In genomic region chrX:28901637-28902036, GRCh38 we compare ENCODE assay signal across 17 cellular contexts.
"Had no signal": no experiment of that assay in that cellular context is flagged by ENCODE, and none has a peak within 500 bp of the region (broad histone marks: within the 10 kb centered on the region; RNA-seq: fewer than 3 reads in every experiment).

No MANE protein-coding gene starts in this region.

- H3K36me3 Mint-ChIP-seq: activated naive CD8-positive, alpha-beta T cell treated with anti-CD3 and anti-CD28 coated beads, Interleukin-2, amount 10 ng/mL, durations not matched to agents 7 days and 5 days had no signal

- H3K27me3 Mint-ChIP-seq: activated CD4-positive, alpha-beta T cell treated with anti-CD3 and anti-CD28 coated beads, Interleukin-2, amount 10 ng/mL, durations not matched to agents 24 days and 14 days; activated naive CD8-positive, alpha-beta T cell treated with anti-CD3 and anti-CD28 coated beads, Interleukin-2, amount 10 ng/mL, durations not matched to agents 7 days and 5 days had no signal

- H3K27me3 ChIP-seq: foreskin keratinocyte had no signal

- ATAC-seq: esophagus mucosa; foreskin keratinocyte; natural killer cell treated with Interleukin-12 subunit alpha and Interleukin-12 subunit beta and Interleukin-15 and Interleukin-18, amount 100 ng/mL, for 72 hours; stimulated activated naive CD8-positive, alpha-beta T cell treated with anti-CD3 and anti-CD28 coated beads, Interleukin-15, Interleukin-2, amounts not matched to agents 100 U/mL and 50 U/mL, for 24 hours had no signal

- H3K4me2 ChIP-seq: smooth muscle cell had no signal

- H3K4me3 ChIP-seq: smooth muscle cell had no signal

- DNase-seq: activated CD4-positive, alpha-beta T cell treated with anti-CD3 and anti-CD28 coated beads, Interleukin-2, amount 10 ng/mL, durations not matched to agents 24 days and 14 days; activated CD4-positive, CD25-positive, alpha-beta regulatory T cell; activated naive CD4-positive, alpha-beta T cell; activated naive CD8-positive, alpha-beta T cell treated with anti-CD3 and anti-CD28 coated beads, Interleukin-2, amount 10 ng/mL, durations not matched to agents 7 days and 5 days; aorta; foreskin keratinocyte; nucleus accumbens; posterior cingulate gyrus; stimulated activated CD4-positive, alpha-beta T cell treated with anti-CD3 and anti-CD28 coated beads, Interleukin-4, amount 100 ng/mL, for 4 hours; stimulated activated CD8-positive, alpha-beta memory T cell treated with anti-CD3 and anti-CD28 coated beads, Interleukin-4, amount 100 ng/mL, for 48 hours; stimulated activated naive CD8-positive, alpha-beta T cell treated with anti-CD3 and anti-CD28 coated beads, Interleukin-15, Interleukin-2, amounts not matched to agents 100 U/mL and 50 U/mL, for 24 hours; trophoblast cell had no signal

- H3K27ac Mint-ChIP-seq: activated CD4-positive, alpha-beta T cell treated with anti-CD3 and anti-CD28 coated beads, Interleukin-2, amount 10 ng/mL, durations not matched to agents 24 days and 14 days; activated naive CD8-positive, alpha-beta T cell treated with anti-CD3 and anti-CD28 coated beads, Interleukin-2, amount 10 ng/mL, durations not matched to agents 7 days and 5 days; natural killer cell treated with Interleukin-12 subunit alpha and Interleukin-12 subunit beta and Interleukin-15 and Interleukin-18, amount 100 ng/mL, for 72 hours had no signal

- H3K9me3 Mint-ChIP-seq: activated CD4-positive, alpha-beta T cell treated with anti-CD3 and anti-CD28 coated beads, Interleukin-2, amount 10 ng/mL, durations not matched to agents 24 days and 14 days; activated naive CD8-positive, alpha-beta T cell treated with anti-CD3 and anti-CD28 coated beads, Interleukin-2, amount 10 ng/mL, durations not matched to agents 7 days and 5 days had no signal

- H3K4me1 ChIP-seq: foreskin keratinocyte had no signal

- H3K4me3 Mint-ChIP-seq: activated CD4-positive, alpha-beta T cell treated with anti-CD3 and anti-CD28 coated beads, Interleukin-2, amount 10 ng/mL, durations not matched to agents 24 days and 14 days; activated naive CD8-positive, alpha-beta T cell treated with anti-CD3 and anti-CD28 coated beads, Interleukin-2, amount 10 ng/mL, durations not matched to agents 7 days and 5 days; natural killer cell treated with Interleukin-12 subunit alpha and Interleukin-12 subunit beta and Interleukin-15 and Interleukin-18, amount 100 ng/mL, for 72 hours had no signal

- H3K27ac ChIP-seq: foreskin keratinocyte had no signal

- H3K4me1 Mint-ChIP-seq: activated CD4-positive, alpha-beta T cell treated with anti-CD3 and anti-CD28 coated beads, Interleukin-2, amount 10 ng/mL, durations not matched to agents 24 days and 14 days; activated naive CD8-positive, alpha-beta T cell treated with anti-CD3 and anti-CD28 coated beads, Interleukin-2, amount 10 ng/mL, durations not matched to agents 7 days and 5 days had no signal

- FAIRE-seq: bronchial epithelial cell, endometrium had no signal
